In genomic region chr1:29523531-29523930, GRCh38 we compare ENCODE assay signal across 18 cellular contexts.
"Had no signal": no experiment of that assay in that cellular context is flagged by ENCODE, and none has a peak within 500 bp of the region (broad histone marks: within the 10 kb centered on the region; RNA-seq: fewer than 3 reads in every experiment).

No MANE protein-coding gene starts in this region.

- H3K27ac Mint-ChIP-seq: activated naive CD8-positive, alpha-beta T cell treated with anti-CD3 and anti-CD28 coated beads for 36 hours; mesothelial cell of epicardium; stimulated activated effector memory CD8-positive, alpha-beta T cell treated with anti-CD3 and anti-CD28 coated beads, Interleukin-12 subunit alpha, Interleukin-12 subunit beta, amount 100 ng/mL, for 72 hours; T-cell had no signal

- H3K4me3 ChIP-seq: body of pancreas, colonic mucosa, esophagus squamous epithelium, lower lobe of right lung, pancreas, tibial nerve had no signal

- H3K9me3 ChIP-seq: body of pancreas, colonic mucosa, esophagus squamous epithelium, lower lobe of right lung, pancreas, SK-N-SH had no signal

- H3K36me3 ChIP-seq: colonic mucosa, esophagus squamous epithelium, lower lobe of right lung, pancreas, tibial nerve had no signal

- H3K36me3 Mint-ChIP-seq: activated naive CD8-positive, alpha-beta T cell treated with anti-CD3 and anti-CD28 coated beads for 36 hours; mesothelial cell of epicardium; stimulated activated effector memory CD8-positive, alpha-beta T cell treated with anti-CD3 and anti-CD28 coated beads, Interleukin-12 subunit alpha, Interleukin-12 subunit beta, amount 100 ng/mL, for 72 hours; T-cell had no signal

- H3K4me3 Mint-ChIP-seq: activated naive CD8-positive, alpha-beta T cell treated with anti-CD3 and anti-CD28 coated beads for 36 hours; mesothelial cell of epicardium; neural crest cell; stimulated activated effector memory CD8-positive, alpha-beta T cell treated with anti-CD3 and anti-CD28 coated beads, Interleukin-12 subunit alpha, Interleukin-12 subunit beta, amount 100 ng/mL, for 72 hours; T-cell had no signal

- H3K4me1 Mint-ChIP-seq: activated naive CD8-positive, alpha-beta T cell treated with anti-CD3 and anti-CD28 coated beads for 36 hours; mesothelial cell of epicardium; stimulated activated effector memory CD8-positive, alpha-beta T cell treated with anti-CD3 and anti-CD28 coated beads, Interleukin-12 subunit alpha, Interleukin-12 subunit beta, amount 100 ng/mL, for 72 hours; T-cell had no signal

- H3K4me1 ChIP-seq: body of pancreas, colonic mucosa, esophagus squamous epithelium, lower lobe of right lung, pancreas, tibial nerve had no signal

- H3K9me3 Mint-ChIP-seq: activated naive CD8-positive, alpha-beta T cell treated with anti-CD3 and anti-CD28 coated beads for 36 hours; neural crest cell had no signal

- H3K27me3 ChIP-seq: body of pancreas, colonic mucosa, pancreas had no signal

- DNase-seq: activated CD4-positive, CD25-positive, alpha-beta regulatory T cell treated with anti-CD3 and anti-CD28 coated beads, Interleukin-2, amount 50 U/mL, for 72 hours; activated gamma-delta T cell treated with Interleukin-2 at 50 U/mL for 16 hours; activated naive CD8-positive, alpha-beta T cell treated with anti-CD3 and anti-CD28 coated beads for 36 hours; amygdala; body of pancreas; central memory CD4-positive, alpha-beta T cell; colonic mucosa; effector CD4-positive, alpha-beta T cell; esophagus squamous epithelium; lower lobe of right lung; SK-N-SH; T-helper 9 cell had no signal

- H3K27ac ChIP-seq: body of pancreas, colonic mucosa, esophagus squamous epithelium, lower lobe of right lung, pancreas, tibial nerve had no signal
